In the genomic region with DNA sequence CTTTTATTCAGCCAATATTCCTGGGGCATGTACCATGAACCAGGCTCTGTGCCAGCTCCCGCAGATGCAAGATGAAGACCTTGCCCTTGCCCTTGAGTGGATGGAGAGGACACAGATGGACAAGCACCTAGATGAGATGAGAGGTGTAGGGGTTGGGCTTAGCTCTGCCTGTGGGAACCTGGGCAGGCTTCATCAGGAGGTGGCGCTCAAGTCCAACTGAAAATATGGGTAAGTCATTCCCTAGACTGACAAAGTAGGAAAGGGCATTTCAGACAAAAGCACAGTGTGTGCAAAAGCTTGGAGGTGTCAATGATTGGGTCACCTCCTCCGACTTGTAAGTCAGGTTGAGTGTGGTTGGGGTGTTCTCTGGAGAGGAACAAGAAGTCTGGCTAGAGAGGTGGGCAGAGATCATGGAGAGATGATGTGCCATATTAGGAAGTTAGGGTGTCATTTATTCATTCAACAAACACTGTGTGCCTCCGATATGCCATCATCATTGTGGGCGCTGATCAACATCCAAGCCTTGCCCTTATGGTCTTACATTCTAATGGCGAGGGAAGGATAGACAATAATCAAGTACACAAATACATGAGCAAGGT, we compare ENCODE assay signal across 9 cellular contexts.
DNase-seq lines count a peak whose midpoint lies in the region; ATAC-seq and TF ChIP-seq lines count a peak whose summit lies in the region.
"Had no signal": no experiment of that assay in that cellular context is flagged by ENCODE, and none has a peak within 500 bp of the region (broad histone marks: within the 10 kb centered on the region; RNA-seq: fewer than 3 reads in every experiment).

No MANE protein-coding gene starts in this region.

- H3K27ac ChIP-seq in hepatocyte (no peak overlapping the region), spleen (no peak overlapping the region)

- in situ Hi-C loops in HAP-1 (cut with MboI; ENCODE audit: low sequenced_read_pairs): loop anchor here (10.0 kb wide), 1 partner anchor 323 kb away; no protein-coding TSS in a partner anchor

- no peaks in the 10 kb centered on the region for H3K4me1 ChIP-seq in HAP-1
- no peaks in the 10 kb centered on the region for H3K4me1 ChIP-seq in hepatocyte (ENCODE audit: insufficient read depth)
- H3K4me1 ChIP-seq in spleen: peaks cover 0 to 12% (median 6%) of the 10 kb centered on the region in 6 donors

- H3K27me3 ChIP-seq in HAP-1 (ENCODE audit: low read depth) (0 out of 2 replicates have a peak, but pooled peaks cover 3% of the 10 kb centered on the region), hepatocyte (no peaks in the 10 kb centered on the region), spleen (replicated peaks in 1 of 7) (no peaks in the 10 kb centered on the region)

- TF ChIP-seq POLR2A in spleen (IDR thresholded peaks at IDR 0.05): no peak

- H3K4me3 ChIP-seq in HAP-1: no peak overlapping the region
- no peak overlapping the region for H3K4me3 ChIP-seq in hepatocyte
- no peak overlapping the region for H3K4me3 ChIP-seq in spleen

- H3K79me2 ChIP-seq in hepatocyte: no peaks in the 10 kb centered on the region

- DNase-seq in COLO668 (lab: John Stamatoyannopoulos, UW; ENCODE audit: unreplicated experiment) (peak; percentile 58), HAP-1 (ENCODE audit: low spot score in 2 of 2) (peak; percentile 46 to 77), NCI-H345 (lab: John Stamatoyannopoulos, UW) (peak; percentile 67), amniotic epithelial cell (ENCODE audit: low read depth) (peak; percentile 62), hepatocyte (ENCODE audit: low spot score) (peak; percentile 77), spleen (no peak)
- DNase-seq: naive B cell had no signal

- TF ChIP-seq CTCF in hepatocyte (IDR thresholded peaks at IDR 0.05; ENCODE audit: poor library complexity): peak; percentile 74
- peak in 8 of 11 experiments; percentile 32 to 64 (median 51) for TF ChIP-seq CTCF in spleen (IDR thresholded peaks at IDR 0.05 in 8 of 11, conservative IDR thresholded peaks at IDR 0.05 in 3 of 11)

- no peaks in the 10 kb centered on the region for H3K9me3 ChIP-seq in HAP-1
- no peaks in the 10 kb centered on the region for H3K9me3 ChIP-seq in hepatocyte (ENCODE audit: low read depth)
- peaks cover 0 to 8% (median 6%) of the 10 kb centered on the region in 8 donors for H3K9me3 ChIP-seq in spleen

- 47% methylated on average over 6 of the region's 6 CpGs for WGBS in hepatocyte (ENCODE audit: low lambda C conversion rate, missing lambda C conversion rate)
- 51 to 64% (median 56%) methylated on average over 6 of the region's 6 CpGs for WGBS in spleen, 5 donors

- no peaks in the 10 kb centered on the region for H3K9me2 ChIP-seq in hepatocyte (replicated peaks; ENCODE audit: insufficient read depth)

- H3K4me2 ChIP-seq in hepatocyte: no peak overlapping the region

- ATAC-seq in HG03571 (IDR thresholded peaks at IDR 0.05; ENCODE audit: unreplicated experiment) (no peak), HG03521 (IDR thresholded peaks at IDR 0.05; ENCODE audit: unreplicated experiment) (no peak)

- H4K20me1 ChIP-seq in hepatocyte (ENCODE audit: insufficient read depth, poor library complexity, severe bottlenecking): no peaks in the 10 kb centered on the region

- intact Hi-C loops in spleen (cut with DNase I; ENCODE audit: low total_unique reads): loop anchor here (5.0 kb wide), 1 partner anchor 326 kb away; no protein-coding TSS in a partner anchor

- no peaks in the 10 kb centered on the region for H3K36me3 ChIP-seq in HAP-1 (replicated peaks)
- H3K36me3 ChIP-seq in hepatocyte (replicated peaks; ENCODE audit: insufficient read depth, low read depth): no peaks in the 10 kb centered on the region
- no peaks in the 10 kb centered on the region for H3K36me3 ChIP-seq in spleen

- H2AFZ ChIP-seq in hepatocyte: no peak overlapping the region
